Comparison of ENCODE assay signal across 6 cellular contexts in genomic region chr1:42736152-42736551, GRCh38. TPM values are rescaled to one million over a fixed set of nuclear protein-coding genes. Genes with fewer than 3 reads are reported as not detected.
DNase-seq lines count a peak whose midpoint lies in the region; ATAC-seq, FAIRE-seq and TF ChIP-seq lines count a peak whose summit lies in the region.

No MANE protein-coding gene starts in this region.

- CTCF ChIA-PET in endothelial cell of umbilical vein (lab: Charles Lee), result interaction anchor here (0.9 to 1.8 kb wide), 4 partner anchors 9 to 158 kb away, joined by 3 to 7 read pairs (median 4); no protein-coding TSS in a partner anchor

- DNase-seq in AG08396 (ENCODE audit: low spot score) (peak; percentile 73), HT-29 (ENCODE audit: low spot score) (peak; percentile 42), endothelial cell of umbilical vein (ENCODE audit: low read depth, low spot score) (no peak), SHP77 (lab: John Stamatoyannopoulos, UW) (no peak), G401 (ENCODE audit: low spot score) (no peak)

- no peak overlapping the region for H3K4me2 ChIP-seq in endothelial cell of umbilical vein (ENCODE audit: insufficient read depth, low read length)

- BruUV-seq in endothelial cell of umbilical vein (replicated peaks; lab: Mats Ljungman, UMichigan), result no TSS peak

- no peak overlapping the region for H3K9ac ChIP-seq in endothelial cell of umbilical vein (replicated peaks; ENCODE audit: extremely low read depth, insufficient read depth, low read length)

- no peak for FAIRE-seq in endothelial cell of umbilical vein (lab: Jason Lieb, UNC)

- no peak overlapping the region for H3K27ac ChIP-seq in endothelial cell of umbilical vein (ENCODE audit: insufficient read depth, low read depth, low read length)

- no peaks in the 10 kb centered on the region for H3K9me3 ChIP-seq in endothelial cell of umbilical vein (replicated peaks; ENCODE audit: control insufficient read depth, insufficient read depth, low read length)

- H2AFZ ChIP-seq in endothelial cell of umbilical vein (ENCODE audit: low read depth, low read length), result no peak overlapping the region

- POLR2A ChIA-PET in endothelial cell of umbilical vein (lab: Charles Lee), result no interaction called here

- in situ Hi-C loops in G401 (cut with HindIII; ENCODE audit: low sequenced_read_pairs), result no loop called here

- intact Hi-C loops in endothelial cell of umbilical vein (cut with micrococcal nuclease), result no loop called here

- TF ChIP-seq CTCF in endothelial cell of umbilical vein (IDR thresholded peaks at IDR 0.05; ENCODE audit: extremely low read depth in 1 of 2, insufficient read depth in 1 of 2, low read depth in 1 of 2, low read length in 2 of 2), result peak; percentile 8 to 34

- no peak for TF ChIP-seq POLR2A in endothelial cell of umbilical vein (IDR thresholded peaks at IDR 0.05; ENCODE audit: low read depth, low read length)

- H3K79me2 ChIP-seq in endothelial cell of umbilical vein (ENCODE audit: control insufficient read depth, insufficient read depth, low read length), result no peaks in the 10 kb centered on the region

- ATAC-seq in HG02798 (IDR thresholded peaks at IDR 0.05; ENCODE audit: poor library complexity, unreplicated experiment), result no peak

- H3K9me1 ChIP-seq in endothelial cell of umbilical vein (replicated peaks; ENCODE audit: control insufficient read depth, extremely low read depth, insufficient read depth, low read length), result no peaks in the 10 kb centered on the region

- no peaks in the 10 kb centered on the region for H3K4me1 ChIP-seq in endothelial cell of umbilical vein (ENCODE audit: control insufficient read depth, extremely low read depth, insufficient read depth, low read length)

- no peaks in the 10 kb centered on the region for H3K36me3 ChIP-seq in endothelial cell of umbilical vein (ENCODE audit: control insufficient read depth in 2 of 2, extremely low read depth in 1 of 2, insufficient read depth in 2 of 2, low read length in 2 of 2)

- dilution Hi-C loops in endothelial cell of umbilical vein (cut with MboI; ENCODE audit: extremely low pct_ligation_motif_present, low sequenced_read_pairs), result no loop called here

- no peak overlapping the region for H3K4me3 ChIP-seq in endothelial cell of umbilical vein (replicated peaks in 1 of 3; ENCODE audit: insufficient read depth in 1 of 3, low read depth in 1 of 3, low read length in 3 of 3)

- H3K27me3 ChIP-seq in endothelial cell of umbilical vein (ENCODE audit: control insufficient read depth in 2 of 2, insufficient read depth in 2 of 2, low read length in 2 of 2), result no peaks in the 10 kb centered on the region

- H4K20me1 ChIP-seq in endothelial cell of umbilical vein (replicated peaks; ENCODE audit: control insufficient read depth, extremely low read depth, insufficient read depth, low read length), result no peaks in the 10 kb centered on the region

TF ChIP-seq in endothelial cell of umbilical vein, 7 proteins besides CTCF, POLR2A, EP300 and RAD21:
- TF ChIP-seq FOS (IDR thresholded peaks at IDR 0.05; ENCODE audit: borderline replicate concordance, insufficient read depth, low read length) (no peak), EZH2 (IDR thresholded peaks at IDR 0.05; ENCODE audit: borderline replicate concordance, low read depth, low read length, severe bottlenecking) (no peak), JUN (IDR thresholded peaks at IDR 0.05; ENCODE audit: borderline replicate concordance, insufficient read depth, insufficient read length, low read depth) (no peak), MYC (IDR thresholded peaks at IDR 0.05; ENCODE audit: low read depth, low read length) (no peak), POLR2AphosphoS5 (IDR thresholded peaks at IDR 0.05; ENCODE audit: insufficient read depth, low read depth, low read length) (no peak), MAX (IDR thresholded peaks at IDR 0.05; ENCODE audit: insufficient read depth, insufficient read length) (no peak), GATA2 (IDR thresholded peaks at IDR 0.05; ENCODE audit: insufficient read depth, insufficient read length, low read depth, low read length) (no peak)

RNA-seq across cellular contexts. Expression of gene CLDN19, which starts 3.9 kb away (rescaled TPM):
- not detected in 2 replicates for total RNA-seq in HT-29 (2014; rRNA removed; shearing (Covaris generic))
- total RNA-seq in endothelial cell of umbilical vein, result not detected in 2 replicates
- polyA plus RNA-seq in endothelial cell of umbilical vein, result not detected in 2 replicates
- not detected in 2 replicates for polyA plus RNA-seq in endothelial cell of umbilical vein (2011; cell fraction: cytosol; rRNA removed)
- not detected in 2 replicates for polyA plus RNA-seq in endothelial cell of umbilical vein (2011; cell fraction: nucleus; rRNA removed)
- polyA plus RNA-seq in endothelial cell of umbilical vein (2012), result not detected in 2 replicates
- not detected in 2 replicates for polyA minus RNA-seq in endothelial cell of umbilical vein
- polyA minus RNA-seq in endothelial cell of umbilical vein (2011; cell fraction: cytosol; rRNA and poly(A)+ RNA removed), result not detected
- not detected in 2 replicates for polyA minus RNA-seq in endothelial cell of umbilical vein (2011; cell fraction: nucleus; rRNA and poly(A)+ RNA removed)
- 0.03 TPM in 1 of 2 replicates, not detected in the other for total RNA-seq in G401 (2014; rRNA removed; shearing (Covaris generic))

RNA-seq across cellular contexts. Expression of gene P3H1, which starts 30.7 kb away (rescaled TPM):
- 19.1 TPM in 2 replicates for total RNA-seq in HT-29 (2014; rRNA removed; shearing (Covaris generic))
- total RNA-seq in endothelial cell of umbilical vein, result 136 and 146 TPM in 2 replicates
- 194 and 246 TPM in 2 replicates for polyA plus RNA-seq in endothelial cell of umbilical vein
- 142 and 155 TPM in 2 replicates for polyA plus RNA-seq in endothelial cell of umbilical vein (2011; cell fraction: cytosol; rRNA removed)
- 270 and 291 TPM in 2 replicates for polyA plus RNA-seq in endothelial cell of umbilical vein (2011; cell fraction: nucleus; rRNA removed)
- polyA plus RNA-seq in endothelial cell of umbilical vein (2012), result 88.9 and 103 TPM in 2 replicates
- polyA minus RNA-seq in endothelial cell of umbilical vein, result 146 and 147 TPM in 2 replicates
- polyA minus RNA-seq in endothelial cell of umbilical vein (2011; cell fraction: cytosol; rRNA and poly(A)+ RNA removed), result 32.3 TPM
- 60.5 and 78.9 TPM in 2 replicates for polyA minus RNA-seq in endothelial cell of umbilical vein (2011; cell fraction: nucleus; rRNA and poly(A)+ RNA removed)
- 27.2 and 32.5 TPM in 2 replicates for total RNA-seq in G401 (2014; rRNA removed; shearing (Covaris generic))

RNA-seq across cellular contexts. Expression of gene C1orf50, which starts 30.9 kb away (rescaled TPM):
- 2.0 and 3.1 TPM in 2 replicates for total RNA-seq in HT-29 (2014; rRNA removed; shearing (Covaris generic))
- 4.0 and 7.4 TPM in 2 replicates for total RNA-seq in endothelial cell of umbilical vein
- polyA plus RNA-seq in endothelial cell of umbilical vein, result 2.8 and 4.8 TPM in 2 replicates
- 4.6 and 5.3 TPM in 2 replicates for polyA plus RNA-seq in endothelial cell of umbilical vein (2011; cell fraction: cytosol; rRNA removed)
- 4.0 and 4.6 TPM in 2 replicates for polyA plus RNA-seq in endothelial cell of umbilical vein (2011; cell fraction: nucleus; rRNA removed)
- 2.8 and 4.5 TPM in 2 replicates for polyA plus RNA-seq in endothelial cell of umbilical vein (2012)
- 1.5 TPM in 2 replicates for polyA minus RNA-seq in endothelial cell of umbilical vein
- polyA minus RNA-seq in endothelial cell of umbilical vein (2011; cell fraction: cytosol; rRNA and poly(A)+ RNA removed), result 1.4 TPM
- 3.3 and 3.9 TPM in 2 replicates for polyA minus RNA-seq in endothelial cell of umbilical vein (2011; cell fraction: nucleus; rRNA and poly(A)+ RNA removed)
- 4.7 and 9.2 TPM in 2 replicates for total RNA-seq in G401 (2014; rRNA removed; shearing (Covaris generic))

RNA-seq across cellular contexts. Expression of gene TMEM269, which starts 48.6 kb away (rescaled TPM):
- total RNA-seq in HT-29 (2014; rRNA removed; shearing (Covaris generic)), result 0.03 TPM in 1 of 2 replicates, not detected in the other
- total RNA-seq in endothelial cell of umbilical vein, result not detected in 2 replicates
- polyA plus RNA-seq in endothelial cell of umbilical vein, result 0.03 TPM in 1 of 2 replicates, not detected in the other
- 0.01 TPM in 1 of 2 replicates, not detected in the other for polyA plus RNA-seq in endothelial cell of umbilical vein (2011; cell fraction: cytosol; rRNA removed)
- 0.04 TPM in 1 of 2 replicates, not detected in the other for polyA plus RNA-seq in endothelial cell of umbilical vein (2011; cell fraction: nucleus; rRNA removed)
- 0.12 TPM in 1 of 2 replicates, not detected in the other for polyA plus RNA-seq in endothelial cell of umbilical vein (2012)
- not detected in 2 replicates for polyA minus RNA-seq in endothelial cell of umbilical vein
- not detected for polyA minus RNA-seq in endothelial cell of umbilical vein (2011; cell fraction: cytosol; rRNA and poly(A)+ RNA removed)
- 0.14 TPM in 1 of 2 replicates, not detected in the other for polyA minus RNA-seq in endothelial cell of umbilical vein (2011; cell fraction: nucleus; rRNA and poly(A)+ RNA removed)
- 0.80 TPM in 1 of 2 replicates, not detected in the other for total RNA-seq in G401 (2014; rRNA removed; shearing (Covaris generic))

RNA-seq across cellular contexts. Expression of gene YBX1, which starts 53.9 kb away (rescaled TPM):
- total RNA-seq in HT-29 (2014; rRNA removed; shearing (Covaris generic)), result 900 and 1,047 TPM in 2 replicates
- total RNA-seq in endothelial cell of umbilical vein, result 783 and 829 TPM in 2 replicates
- 271 and 430 TPM in 2 replicates for polyA plus RNA-seq in endothelial cell of umbilical vein
- polyA plus RNA-seq in endothelial cell of umbilical vein (2011; cell fraction: cytosol; rRNA removed), result 740 and 881 TPM in 2 replicates
- 258 and 328 TPM in 2 replicates for polyA plus RNA-seq in endothelial cell of umbilical vein (2011; cell fraction: nucleus; rRNA removed)
- 792 and 950 TPM in 2 replicates for polyA plus RNA-seq in endothelial cell of umbilical vein (2012)
- polyA minus RNA-seq in endothelial cell of umbilical vein, result 262 and 279 TPM in 2 replicates
- 377 TPM for polyA minus RNA-seq in endothelial cell of umbilical vein (2011; cell fraction: cytosol; rRNA and poly(A)+ RNA removed)
- 44.3 and 52.1 TPM in 2 replicates for polyA minus RNA-seq in endothelial cell of umbilical vein (2011; cell fraction: nucleus; rRNA and poly(A)+ RNA removed)
- total RNA-seq in G401 (2014; rRNA removed; shearing (Covaris generic)), result 1,196 and 1,492 TPM in 2 replicates

Comparison
In these comparisons a context has a peak if more than half of its experiments do, and no peak if none do; other contexts are left out.
1. DNase-seq: peak in AG08396 (single experiment) and HT-29 (single experiment); none in endothelial cell of umbilical vein (single experiment), SHP77 (0 of 2) and G401 (single experiment).